Comparison of ENCODE assay signal across 11 cellular contexts in the genomic region with DNA sequence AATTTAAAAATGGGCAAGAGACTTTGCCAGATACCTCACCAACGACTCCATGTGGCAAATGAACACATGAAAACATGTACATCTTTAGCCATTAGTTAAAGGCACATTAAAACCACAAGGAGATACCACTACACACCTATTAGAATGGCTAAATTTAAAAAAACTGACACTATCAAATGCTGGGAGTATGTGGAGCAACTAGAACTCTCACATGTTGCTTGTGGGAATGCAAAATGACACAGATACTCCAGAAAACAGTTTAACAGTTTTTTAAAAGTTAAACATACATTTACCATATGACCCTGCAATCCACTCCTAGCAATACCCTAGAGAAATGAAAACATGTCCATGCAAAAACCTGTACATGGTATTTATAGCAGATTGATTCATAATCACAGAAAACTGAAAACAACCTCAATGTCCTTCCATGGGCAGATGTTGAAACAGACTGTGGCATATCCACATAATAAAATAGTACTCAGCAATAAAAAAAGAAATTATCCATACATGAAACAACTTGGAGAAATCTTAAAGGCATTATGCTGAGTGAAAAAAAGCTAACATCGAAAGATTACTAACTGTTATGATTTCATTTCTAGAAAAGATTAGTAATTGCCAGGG. TPM values are rescaled to one million over a fixed set of nuclear protein-coding genes. Genes with fewer than 3 reads are reported as not detected.
DNase-seq lines count a peak whose midpoint lies in the region; ATAC-seq, FAIRE-seq and TF ChIP-seq lines count a peak whose summit lies in the region.
"Had no signal": no experiment of that assay in that cellular context is flagged by ENCODE, and none has a peak within 500 bp of the region (broad histone marks: within the 10 kb centered on the region; RNA-seq: fewer than 3 reads in every experiment).

No MANE protein-coding gene starts in this region.

- H3K27ac Mint-ChIP-seq in activated T-cell treated with anti-CD3 and anti-CD28 coated beads, Interleukin-2, amount 50 U/mL, for 24 hours: no peak overlapping the region
- H3K27ac Mint-ChIP-seq in activated CD4-positive, alpha-beta memory T cell treated with anti-CD3 and anti-CD28 coated beads for 36 hours: no peak overlapping the region
- H3K27ac Mint-ChIP-seq in stimulated activated memory B cell treated with anti-CD40 and anti-IgM and Interleukin-4, amounts not matched to agents 10 μg/mL and 1 μg/mL and 100 μg/mL, for 72 hours: no peak overlapping the region

- FAIRE-seq in urothelium cell line (lab: Jason Lieb, UNC): no peak

- H3K4me1 Mint-ChIP-seq in activated T-cell treated with anti-CD3 and anti-CD28 coated beads, Interleukin-2, amount 50 U/mL, for 24 hours (ENCODE audit: low read depth): peaks cover 28% of the 10 kb centered on the region
- peaks cover 6% of the 10 kb centered on the region for H3K4me1 Mint-ChIP-seq in activated T-cell treated with anti-CD3 and anti-CD28 coated beads, Interleukin-2, amount 50 U/mL, for 4 hours (ENCODE audit: low read depth)
- peaks cover 14% of the 10 kb centered on the region for H3K4me1 Mint-ChIP-seq in activated CD4-positive, alpha-beta memory T cell treated with anti-CD3 and anti-CD28 coated beads for 36 hours (ENCODE audit: low read depth)
- peaks cover 19% of the 10 kb centered on the region for H3K4me1 Mint-ChIP-seq in stimulated activated memory B cell treated with anti-CD40 and anti-IgM and Interleukin-4, amounts not matched to agents 10 μg/mL and 1 μg/mL and 100 μg/mL, for 72 hours

- peak overlapping the region; percentile 94 for H3K4me3 ChIP-seq in fibroblast of villous mesenchyme (ENCODE audit: low read depth, low read length)

- CTCF ChIA-PET in activated CD4-positive, alpha-beta memory T cell treated with anti-CD3 and anti-CD28 coated beads for 36 hours (lab: Charles Lee): no interaction called here

- peaks cover 8% of the 10 kb centered on the region for H3K36me3 Mint-ChIP-seq in activated T-cell treated with anti-CD3 and anti-CD28 coated beads, Interleukin-2, amount 50 U/mL, for 24 hours (ENCODE audit: low read depth)
- H3K36me3 Mint-ChIP-seq in activated T-cell treated with anti-CD3 and anti-CD28 coated beads, Interleukin-2, amount 50 U/mL, for 4 hours (ENCODE audit: insufficient read depth): no peaks in the 10 kb centered on the region
- peaks cover 1% of the 10 kb centered on the region for H3K36me3 Mint-ChIP-seq in activated CD4-positive, alpha-beta memory T cell treated with anti-CD3 and anti-CD28 coated beads for 36 hours
- H3K36me3 Mint-ChIP-seq in stimulated activated memory B cell treated with anti-CD40 and anti-IgM and Interleukin-4, amounts not matched to agents 10 μg/mL and 1 μg/mL and 100 μg/mL, for 72 hours: peaks cover 8% of the 10 kb centered on the region

- no peak for TF ChIP-seq CTCF in fibroblast of villous mesenchyme (IDR thresholded peaks at IDR 0.05; ENCODE audit: insufficient read depth, low read depth, low read length)

- DNase-seq in activated T-cell treated with anti-CD3 and anti-CD28 coated beads, Interleukin-2, amount 50 U/mL, for 24 hours: no peak
- DNase-seq in activated T-cell treated with anti-CD3 and anti-CD28 coated beads, Interleukin-2, amount 50 U/mL, for 4 hours: no peak
- no peak for DNase-seq in activated CD4-positive, alpha-beta memory T cell treated with anti-CD3 and anti-CD28 coated beads for 36 hours
- no peak for DNase-seq in fibroblast of villous mesenchyme (ENCODE audit: low read depth)
- no peak for DNase-seq in stimulated activated CD4-positive, alpha-beta T cell treated with anti-CD3 and anti-CD28 coated beads, Interleukin-2, amount 100 ng/mL, for 24 hours
- no peak for DNase-seq in urothelium cell line (ENCODE audit: low spot score)
- DNase-seq: activated T-cell treated with anti-CD3 and anti-CD28 coated beads, Interleukin-2, amount 50 U/mL, for 1 hour; NCI-H69 had no signal

- POLR2A ChIA-PET in activated CD4-positive, alpha-beta memory T cell treated with anti-CD3 and anti-CD28 coated beads for 36 hours (lab: Charles Lee): no interaction called here

- H3K4me3 Mint-ChIP-seq in activated T-cell treated with anti-CD3 and anti-CD28 coated beads, Interleukin-2, amount 50 U/mL, for 24 hours: peak overlapping the region; percentile 52
- no peak overlapping the region for H3K4me3 Mint-ChIP-seq in activated T-cell treated with anti-CD3 and anti-CD28 coated beads, Interleukin-2, amount 50 U/mL, for 4 hours
- H3K4me3 Mint-ChIP-seq in activated CD4-positive, alpha-beta memory T cell treated with anti-CD3 and anti-CD28 coated beads for 36 hours: peak overlapping the region; percentile 24
- H3K4me3 Mint-ChIP-seq in stimulated activated memory B cell treated with anti-CD40 and anti-IgM and Interleukin-4, amounts not matched to agents 10 μg/mL and 1 μg/mL and 100 μg/mL, for 72 hours: peak overlapping the region; percentile 31

- H3K9me3 Mint-ChIP-seq in activated T-cell treated with anti-CD3 and anti-CD28 coated beads, Interleukin-2, amount 50 U/mL, for 24 hours: no peaks in the 10 kb centered on the region
- H3K9me3 Mint-ChIP-seq in activated T-cell treated with anti-CD3 and anti-CD28 coated beads, Interleukin-2, amount 50 U/mL, for 4 hours: peaks cover 2% of the 10 kb centered on the region
- peaks cover 3% of the 10 kb centered on the region for H3K9me3 Mint-ChIP-seq in activated CD4-positive, alpha-beta memory T cell treated with anti-CD3 and anti-CD28 coated beads for 36 hours
- no peaks in the 10 kb centered on the region for H3K9me3 Mint-ChIP-seq in stimulated activated memory B cell treated with anti-CD40 and anti-IgM and Interleukin-4, amounts not matched to agents 10 μg/mL and 1 μg/mL and 100 μg/mL, for 72 hours

- peaks cover 26% of the 10 kb centered on the region for H3K27me3 Mint-ChIP-seq in activated T-cell treated with anti-CD3 and anti-CD28 coated beads, Interleukin-2, amount 50 U/mL, for 24 hours
- H3K27me3 Mint-ChIP-seq in activated T-cell treated with anti-CD3 and anti-CD28 coated beads, Interleukin-2, amount 50 U/mL, for 4 hours (ENCODE audit: low read depth): peaks cover 15% of the 10 kb centered on the region
- H3K27me3 Mint-ChIP-seq in activated CD4-positive, alpha-beta memory T cell treated with anti-CD3 and anti-CD28 coated beads for 36 hours: peaks cover 16% of the 10 kb centered on the region
- H3K27me3 Mint-ChIP-seq in stimulated activated memory B cell treated with anti-CD40 and anti-IgM and Interleukin-4, amounts not matched to agents 10 μg/mL and 1 μg/mL and 100 μg/mL, for 72 hours: no peaks in the 10 kb centered on the region

- ATAC-seq in activated T-cell treated with anti-CD3 and anti-CD28 coated beads, Interleukin-2, amount 50 U/mL, for 4 hours: no peak
- no peak for ATAC-seq in stimulated activated memory B cell treated with anti-CD40 and anti-IgM and Interleukin-4, amounts not matched to agents 10 μg/mL and 1 μg/mL and 100 μg/mL, for 72 hours
- no peak for ATAC-seq in GM18858 (IDR thresholded peaks at IDR 0.05; ENCODE audit: unreplicated experiment)
- ATAC-seq: HCT116 had no signal

- intact Hi-C loops in activated CD4-positive, alpha-beta memory T cell treated with anti-CD3 and anti-CD28 coated beads for 36 hours (cut with micrococcal nuclease): loop anchor here (2.0 to 5.0 kb wide), 4 partner anchors 13 to 318 kb away; a partner anchor contains a TSS

RNA-seq across cellular contexts. Expression of a gene that starts 1.9 kb away (rescaled TPM):
- total RNA-seq in activated T-cell treated with anti-CD3 and anti-CD28 coated beads, Interleukin-2, amount 50 U/mL, for 4 hours: 1 to 10 TPM; 1.5 to 2.2 (median 2.0) TPM
- total RNA-seq in activated CD4-positive, alpha-beta memory T cell treated with anti-CD3 and anti-CD28 coated beads for 36 hours: 1 to 10 TPM; 1.7 to 2.2 TPM
- total RNA-seq in fibroblast of villous mesenchyme: 58.7 and 63.5 TPM in 2 replicates

RNA-seq across cellular contexts. Expression of a gene that starts 48.1 kb away (rescaled TPM):
- total RNA-seq in activated T-cell treated with anti-CD3 and anti-CD28 coated beads, Interleukin-2, amount 50 U/mL, for 4 hours: 1 to 10 TPM; 6.3 to 7.2 (median 6.9) TPM
- 1 to 10 TPM; 6.8 to 7.2 TPM for total RNA-seq in activated CD4-positive, alpha-beta memory T cell treated with anti-CD3 and anti-CD28 coated beads for 36 hours
- 17.7 and 32.8 TPM in 2 replicates for total RNA-seq in fibroblast of villous mesenchyme

Comparison
In these comparisons a context has a peak if more than half of its experiments do, and no peak if none do; other contexts are left out.
1. RNA of a gene that starts 1.9 kb away (total RNA-seq): 58.7 to 63.5 TPM in fibroblast of villous mesenchyme; 1.7 to 2.2 TPM in activated CD4-positive, alpha-beta memory T cell treated with anti-CD3 and anti-CD28 coated beads for 36 hours and 1.5 to 2.2 TPM in activated T-cell treated with anti-CD3 and anti-CD28 coated beads, Interleukin-2, amount 50 U/mL, for 4 hours; every median in the first group is over 10 times any median in the second.